In genomic region chr14:37864861-37865718, GRCh38 we compare ENCODE assay signal across 1 cellular context.
TF ChIP-seq lines count a peak whose summit lies in the region.

No MANE protein-coding gene starts in this region.

TF ChIP-seq in IMR-90, 13 proteins besides CTCF, POLR2A, EP300 and RAD21 (continued from another document):
- TF ChIP-seq CHD1 (IDR thresholded peaks at IDR 0.05; ENCODE audit: low read depth, low read length) (no peak), SMC3 (IDR thresholded peaks at IDR 0.05; ENCODE audit: low read depth, low read length) (no peak), FOS (IDR thresholded peaks at IDR 0.05; ENCODE audit: low read depth, low read length) (no peak), NFE2L2 (IDR thresholded peaks at IDR 0.05; ENCODE audit: low read depth, low read length) (no peak)
- TF ChIP-seq, protein P1, sequence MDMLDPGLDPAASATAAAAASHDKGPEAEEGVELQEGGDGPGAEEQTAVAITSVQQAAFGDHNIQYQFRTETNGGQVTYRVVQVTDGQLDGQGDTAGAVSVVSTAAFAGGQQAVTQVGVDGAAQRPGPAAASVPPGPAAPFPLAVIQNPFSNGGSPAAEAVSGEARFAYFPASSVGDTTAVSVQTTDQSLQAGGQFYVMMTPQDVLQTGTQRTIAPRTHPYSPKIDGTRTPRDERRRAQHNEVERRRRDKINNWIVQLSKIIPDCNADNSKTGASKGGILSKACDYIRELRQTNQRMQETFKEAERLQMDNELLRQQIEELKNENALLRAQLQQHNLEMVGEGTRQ (IDR thresholded peaks at IDR 0.05; ENCODE audit: low read depth, low read length), result no peak
